In genomic region chr3:143167956-143168355, GRCh38 we compare ENCODE assay signal across 19 cellular contexts. TPM values are rescaled to one million over a fixed set of nuclear protein-coding genes. Genes with fewer than 3 reads are reported as not detected.
DNase-seq lines count a peak whose midpoint lies in the region; ATAC-seq, FAIRE-seq and TF ChIP-seq lines count a peak whose summit lies in the region.
"Had no signal": no experiment of that assay in that cellular context is flagged by ENCODE, and none has a peak within 500 bp of the region (broad histone marks: within the 10 kb centered on the region; RNA-seq: fewer than 3 reads in every experiment).

No MANE protein-coding gene starts in this region.

- no peak overlapping the region for H3K4me2 ChIP-seq in DND-41 (ENCODE audit: insufficient read depth, low read length)

- H3K79me2 ChIP-seq in DND-41 (ENCODE audit: insufficient read depth, low read length) = peaks cover 15% of the 10 kb centered on the region

- H3K36me3 Mint-ChIP-seq in effector memory CD8-positive, alpha-beta T cell (ENCODE audit: insufficient read depth) = no peaks in the 10 kb centered on the region
- peaks cover under 1% of the 10 kb centered on the region for H3K36me3 Mint-ChIP-seq in nephron progenitor cell (ENCODE audit: low read depth)

- ATAC-seq in DND-41 (ENCODE audit: insufficient read depth, low read depth) = no peak
- ATAC-seq in effector memory CD8-positive, alpha-beta T cell (replicated peaks) = no peak
- ATAC-seq: activated CD8-positive, alpha-beta T cell treated with anti-CD3 and anti-CD28 coated beads for 36 hours; activated T-cell treated with anti-CD3 and anti-CD28 coated beads, Interleukin-2, amount 50 U/mL, for 72 hours had no signal

- H2AFZ ChIP-seq in DND-41 (ENCODE audit: low read depth, low read length) = no peak overlapping the region

- H3K9me3 ChIP-seq in DND-41 (ENCODE audit: insufficient read depth, low read length, severe bottlenecking) (no peaks in the 10 kb centered on the region), KOPT-K1 (ENCODE audit: insufficient read depth, low read length, poor library complexity, severe bottlenecking) (peaks cover 3% of the 10 kb centered on the region), ascending aorta (no peaks in the 10 kb centered on the region)

- intact Hi-C loops in ascending aorta (cut with DNase I) = no loop called here

- no peaks in the 10 kb centered on the region for H3K9me3 Mint-ChIP-seq in effector memory CD8-positive, alpha-beta T cell
- peaks cover 4% of the 10 kb centered on the region for H3K9me3 Mint-ChIP-seq in nephron progenitor cell

- H3K36me3 ChIP-seq in DND-41 (ENCODE audit: insufficient read depth, low read length) (no peaks in the 10 kb centered on the region), KOPT-K1 (ENCODE audit: insufficient read depth, low read length) (no peaks in the 10 kb centered on the region), bronchial epithelial cell (ENCODE audit: control insufficient read depth, insufficient read depth, low read length) (no peaks in the 10 kb centered on the region), ascending aorta (no peaks in the 10 kb centered on the region)

- peaks cover 96% of the 10 kb centered on the region for H3K4me1 ChIP-seq in DND-41 (ENCODE audit: insufficient read depth, low read length)
- no peaks in the 10 kb centered on the region for H3K4me1 ChIP-seq in ascending aorta

- H3K4me3 ChIP-seq in DND-41 (ENCODE audit: low read depth in 1 of 2, low read length in 2 of 2) = no peak overlapping the region
- no peak overlapping the region for H3K4me3 ChIP-seq in bronchial epithelial cell (ENCODE audit: low read depth, low read length)
- H3K4me3 ChIP-seq in ascending aorta = no peak overlapping the region
- H3K4me3 ChIP-seq: lung had no signal

- H3K27ac ChIP-seq in DND-41 (ENCODE audit: low read length) (peak overlapping the region; percentile 60), KOPT-K1 (ENCODE audit: low read depth, low read length, poor library complexity, severe bottlenecking) (peak overlapping the region; percentile 96), ascending aorta (no peak overlapping the region)

- H3K27me3 Mint-ChIP-seq in effector memory CD8-positive, alpha-beta T cell = peaks cover 0 to 8% of the 10 kb centered on the region in 2 donors
- peaks cover 3% of the 10 kb centered on the region for H3K27me3 Mint-ChIP-seq in nephron progenitor cell (ENCODE audit: low read depth, poor library complexity)
- H3K27me3 Mint-ChIP-seq: activated B cell treated with CpG ODN at 0.5 μM for 24 hours; activated CD8-positive, alpha-beta T cell treated with anti-CD3 and anti-CD28 coated beads for 36 hours; naive B cell had no signal

- DNase-seq in DND-41 = no peak
- peak; percentile 97 for DNase-seq in bronchial epithelial cell (ENCODE audit: low read depth)
- DNase-seq in hepatic stellate cell (ENCODE audit: low spot score) = peak; percentile 18
- DNase-seq in effector memory CD8-positive, alpha-beta T cell = no peak
- no peak for DNase-seq in ascending aorta (ENCODE audit: low spot score in 2 of 2)
- DNase-seq in nephron progenitor cell = no peak
- no peak for DNase-seq in NCI-H1694 treated with DMSO at 0.1 percent for 48 hours (lab: John Stamatoyannopoulos, UW)
- DNase-seq: activated B cell treated with CpG ODN at 0.5 μM for 24 hours; activated CD8-positive, alpha-beta T cell treated with anti-CD3 and anti-CD28 coated beads for 36 hours; activated T-cell treated with anti-CD3 and anti-CD28 coated beads, Interleukin-2, amount 50 U/mL, for 72 hours; DMS79; glutamatergic neuron; naive B cell; NCI-H1105; NCI-H69; small intestine; stimulated activated CD4-positive, alpha-beta T cell treated with anti-CD3 and anti-CD28 coated beads, Interleukin-4, amount 100 ng/mL, for 1 hour had no signal

- peak overlapping the region in 1 of 2 donors; percentile 86 for H3K27ac Mint-ChIP-seq in effector memory CD8-positive, alpha-beta T cell
- no peak overlapping the region for H3K27ac Mint-ChIP-seq in nephron progenitor cell
- H3K27ac Mint-ChIP-seq: activated B cell treated with CpG ODN at 0.5 μM for 24 hours; activated T-cell treated with anti-CD3 and anti-CD28 coated beads, Interleukin-2, amount 50 U/mL, for 72 hours; naive B cell had no signal

- H4K20me1 ChIP-seq in DND-41 (ENCODE audit: insufficient read depth, low read length) = no peaks in the 10 kb centered on the region

- H3K27me3 ChIP-seq in DND-41 (ENCODE audit: insufficient read depth, low read length, poor library complexity) (no peaks in the 10 kb centered on the region), bronchial epithelial cell (ENCODE audit: control insufficient read depth, insufficient read depth, low read length) (no peaks in the 10 kb centered on the region), ascending aorta (no peaks in the 10 kb centered on the region)

- H3K9ac ChIP-seq in DND-41 (ENCODE audit: low read depth, low read length) = no peak overlapping the region

- H3K4me3 Mint-ChIP-seq in effector memory CD8-positive, alpha-beta T cell = no peak overlapping the region
- no peak overlapping the region for H3K4me3 Mint-ChIP-seq in nephron progenitor cell
- H3K4me3 Mint-ChIP-seq: activated B cell treated with CpG ODN at 0.5 μM for 24 hours; activated CD8-positive, alpha-beta T cell treated with anti-CD3 and anti-CD28 coated beads for 36 hours; naive B cell had no signal

- TF ChIP-seq CTCF in DND-41 (IDR thresholded peaks at IDR 0.05; ENCODE audit: borderline replicate concordance, extremely low read depth, low read length, poor library complexity, severe bottlenecking) (no peak), bronchial epithelial cell (IDR thresholded peaks at IDR 0.05; ENCODE audit: insufficient read depth, low read length, severe bottlenecking) (no peak), ascending aorta (IDR thresholded peaks at IDR 0.05) (no peak), nephron progenitor cell (IDR thresholded peaks at IDR 0.05) (no peak)

- no peak for FAIRE-seq in bronchial epithelial cell (lab: Jason Lieb, UNC)
- FAIRE-seq: small intestine had no signal

- H3K4me1 Mint-ChIP-seq in effector memory CD8-positive, alpha-beta T cell (ENCODE audit: low read depth in 2 of 2) = peaks cover 36 to 47% of the 10 kb centered on the region in 2 donors
- H3K4me1 Mint-ChIP-seq in nephron progenitor cell = no peaks in the 10 kb centered on the region

RNA-seq across cellular contexts. Expression of gene CHST2, which starts 48.4 kb away (rescaled TPM):
- total RNA-seq in bronchial epithelial cell = 2.1 and 2.9 TPM in 2 replicates
- 16.6 TPM for total RNA-seq in ascending aorta

Comparison
In these comparisons a context has a peak if more than half of its experiments do, and no peak if none do; other contexts are left out.
1. DNase-seq: peak in bronchial epithelial cell (single experiment) and hepatic stellate cell (single experiment); none in DND-41 (single experiment), effector memory CD8-positive, alpha-beta T cell (0 of 3), ascending aorta (0 of 2), nephron progenitor cell (single experiment) and NCI-H1694 treated with DMSO at 0.1 percent for 48 hours (single experiment).
2. H3K27ac ChIP-seq: peak in DND-41 (single experiment) and KOPT-K1 (single experiment); none in ascending aorta (0 of 2).